13 cellular contexts compared by ENCODE assay signal in genomic region chr14:69683971-69684370, GRCh38.
A peak's percentile ranks its signal among the peaks of the same experiment; 100 is the strongest.
DNase-seq lines count a peak whose midpoint lies in the region; ATAC-seq and TF ChIP-seq lines count a peak whose summit lies in the region.
"Had no signal": no experiment of that assay in that cellular context is flagged by ENCODE, and none has a peak within 500 bp of the region (broad histone marks: within the 10 kb centered on the region; RNA-seq: fewer than 3 reads in every experiment).

No MANE protein-coding gene starts in this region.

- no peaks in the 10 kb centered on the region for H3K9me3 ChIP-seq in OCI-LY7 (ENCODE audit: low read length)
- no peaks in the 10 kb centered on the region for H3K9me3 ChIP-seq in thymus (ENCODE audit: control insufficient read depth)

- no peaks in the 10 kb centered on the region for H3K9me3 Mint-ChIP-seq in activated T-cell treated with anti-CD3 and anti-CD28 coated beads, Interleukin-2, amount 50 U/mL, for 72 hours

- TF ChIP-seq CTCF in OCI-LY7 (conservative IDR thresholded peaks at IDR 0.05; ENCODE audit: low read length), result no peak
- no peak for TF ChIP-seq CTCF in omental fat pad (IDR thresholded peaks at IDR 0.05)

- ATAC-seq in activated T-cell treated with anti-CD3 and anti-CD28 coated beads, Interleukin-2, amount 50 U/mL, for 72 hours (replicated peaks in 1 of 2), result no peak
- ATAC-seq in omental fat pad (ENCODE audit: low FRiP score), result no peak

- H3K27me3 ChIP-seq in thymus (ENCODE audit: control insufficient read depth, insufficient read depth), result no peaks in the 10 kb centered on the region

- peaks cover 2 to 15% of the 10 kb centered on the region in 2 donors for H3K36me3 Mint-ChIP-seq in activated T-cell treated with anti-CD3 and anti-CD28 coated beads, Interleukin-2, amount 50 U/mL, for 72 hours (ENCODE audit: insufficient read depth in 2 of 2)

- H3K27ac ChIP-seq in OCI-LY7 (ENCODE audit: low read depth, low read length, poor library complexity, severe bottlenecking), result peak overlapping the region; percentile 27
- peak overlapping the region; percentile 88 for H3K27ac ChIP-seq in epithelial cell of prostate
- H3K27ac ChIP-seq in thymus (ENCODE audit: low read depth), result peak overlapping the region; percentile 72
- H3K27ac ChIP-seq: KMS-11 had no signal

- peaks cover 83% of the 10 kb centered on the region for H3K4me1 Mint-ChIP-seq in activated T-cell treated with anti-CD3 and anti-CD28 coated beads, Interleukin-2, amount 50 U/mL, for 72 hours (ENCODE audit: low read depth)

- no peak overlapping the region for H2AFZ ChIP-seq in OCI-LY7 (ENCODE audit: low read length)

- H3K27me3 Mint-ChIP-seq in activated T-cell treated with anti-CD3 and anti-CD28 coated beads, Interleukin-2, amount 50 U/mL, for 72 hours (ENCODE audit: low read depth), result no peaks in the 10 kb centered on the region

- H3K36me3 ChIP-seq in OCI-LY7 (ENCODE audit: insufficient read depth, low read length) (peaks cover 31% of the 10 kb centered on the region), thymus (ENCODE audit: control insufficient read depth, insufficient read depth) (peaks cover 5% of the 10 kb centered on the region)

- 77% methylated on average over 3 of the region's 3 CpGs for WGBS in thymus

- no peak for DNase-seq in activated T-cell treated with anti-CD3 and anti-CD28 coated beads, Interleukin-2, amount 50 U/mL, for 72 hours
- DNase-seq in activated T-cell treated with anti-CD3 and anti-CD28 coated beads for 4 hours (no peak), OCI-LY7 (ENCODE audit: low spot score) (no peak), epithelial cell of prostate (ENCODE audit: low read depth, low spot score) (no peak), head of caudate nucleus (no peak), omental fat pad (ENCODE audit: low spot score) (no peak), DMS79 treated with DMSO at 0.1 percent for 48 hours (lab: John Stamatoyannopoulos, UW) (no peak)
- DNase-seq: activated CD4-positive, CD25-positive, alpha-beta regulatory T cell; NCI-H226; SHP77 treated with DMSO at 0.1 percent for 48 hours; stimulated activated CD8-positive, alpha-beta memory T cell treated with anti-CD3 and anti-CD28 coated beads, Interleukin-4, amount 100 ng/mL, for 48 hours had no signal

- intact Hi-C loops in OCI-LY7 (cut with micrococcal nuclease; ENCODE audit: unreplicated experiment) (no loop called here), head of caudate nucleus (cut with DNase I) (no loop called here)

- CTCF ChIA-PET in OCI-LY7 (lab: Charles Lee; ENCODE audit: unreplicated experiment), result no interaction called here

- no TSS peak for BruUV-seq in OCI-LY7 (replicated peaks; lab: Mats Ljungman, UMichigan)

- H3K79me2 ChIP-seq in OCI-LY7 (ENCODE audit: insufficient read depth, low read depth, low read length), result peaks cover 98% of the 10 kb centered on the region

- POLR2A ChIA-PET in OCI-LY7 (lab: Charles Lee), result no interaction called here

- H3K9me2 ChIP-seq in OCI-LY7 (ENCODE audit: insufficient read depth, low read length), result no peaks in the 10 kb centered on the region

- peak overlapping the region; percentile 27 for H3K4me2 ChIP-seq in OCI-LY7 (ENCODE audit: low read length)
- H3K4me2 ChIP-seq: KMS-11 had no signal

- H3K4me1 ChIP-seq in OCI-LY7 (ENCODE audit: insufficient read depth, low read length, poor library complexity, severe bottlenecking) (peaks cover 54% of the 10 kb centered on the region), thymus (ENCODE audit: control insufficient read depth, insufficient read depth, low read length) (peaks cover 16% of the 10 kb centered on the region)

- H4K20me1 ChIP-seq in OCI-LY7 (ENCODE audit: insufficient read depth, low read length), result peaks cover 21% of the 10 kb centered on the region; the same call in 1 of the 2 replicates

- peak overlapping the region; percentile 81 for H3K27ac Mint-ChIP-seq in activated T-cell treated with anti-CD3 and anti-CD28 coated beads, Interleukin-2, amount 50 U/mL, for 72 hours

- H3K4me3 ChIP-seq in OCI-LY7 (ENCODE audit: low read depth, low read length, poor library complexity, severe bottlenecking) (no peak overlapping the region), thymus (ENCODE audit: low read length) (no peak overlapping the region)

- H3K4me3 Mint-ChIP-seq in activated T-cell treated with anti-CD3 and anti-CD28 coated beads, Interleukin-2, amount 50 U/mL, for 72 hours, result peak overlapping the region; percentile 72 to 79

Comparison
In these comparisons a context has a peak if more than half of its experiments do, and no peak if none do; other contexts are left out.
1. H3K27ac ChIP-seq: peak in every context shown above with its lines; median percentile 88 in epithelial cell of prostate; 72 in thymus; 27 in OCI-LY7.